Comparison of ENCODE assay signal across 23 cellular contexts in the genomic region with DNA sequence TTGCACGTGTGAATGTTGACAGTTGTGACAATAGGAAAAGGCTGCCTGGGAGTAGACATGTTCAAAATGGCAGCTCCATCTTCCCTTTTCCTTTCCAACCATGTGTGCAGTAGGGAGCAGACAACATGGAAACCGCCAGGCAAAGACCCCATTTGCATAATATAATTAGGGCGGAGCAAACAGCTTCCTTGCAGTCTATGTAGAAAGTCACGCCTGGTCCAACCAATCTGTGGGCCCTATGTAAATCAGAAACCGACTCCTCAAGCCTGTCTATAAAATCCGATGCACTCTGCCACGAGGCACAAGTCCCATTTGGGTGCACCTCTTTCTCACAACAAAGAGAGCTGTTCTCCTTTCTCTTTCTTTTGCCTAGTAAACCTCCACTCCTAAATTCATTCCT. TPM values are rescaled to one million over a fixed set of nuclear protein-coding genes. Genes with fewer than 3 reads are reported as not detected.
"Had no signal": no experiment of that assay in that cellular context is flagged by ENCODE, and none has a peak within 500 bp of the region (broad histone marks: within the 10 kb centered on the region; RNA-seq: fewer than 3 reads in every experiment).

No MANE protein-coding gene starts in this region.

- H3K27ac ChIP-seq: lower lobe of right lung, neural progenitor cell, sigmoid colon, transverse colon had no signal

- H3K4me2 ChIP-seq: neural progenitor cell, smooth muscle cell had no signal

- H3K4me1 Mint-ChIP-seq: activated B cell treated with CpG ODN at 0.5 μM for 24 hours; activated CD4-positive, alpha-beta T cell treated with anti-CD3 and anti-CD28 coated beads for 36 hours; activated naive CD8-positive, alpha-beta T cell treated with anti-CD3 and anti-CD28 coated beads, Interleukin-2, amount 10 ng/mL, durations not matched to agents 7 days and 5 days; naive thymus-derived CD4-positive, alpha-beta T cell; neural progenitor cell had no signal

- H3K36me3 Mint-ChIP-seq: activated naive CD8-positive, alpha-beta T cell treated with anti-CD3 and anti-CD28 coated beads, Interleukin-2, amount 10 ng/mL, durations not matched to agents 7 days and 5 days; naive thymus-derived CD4-positive, alpha-beta T cell; stimulated activated memory B cell treated with anti-CD40 and anti-IgM and Interleukin-4, amounts not matched to agents 10 μg/mL and 1 μg/mL and 100 μg/mL, for 72 hours had no signal

- FAIRE-seq: urothelium cell line had no signal

- DNase-seq: activated B cell treated with CpG ODN at 0.5 μM for 24 hours; activated CD4-positive, alpha-beta T cell treated with anti-CD3 and anti-CD28 coated beads for 36 hours; activated CD4-positive, alpha-beta T cell treated with anti-CD3 and anti-CD28 coated beads, Interleukin-2, amount 50 U/mL, for 4 hours; activated CD8-positive, alpha-beta memory T cell treated with anti-CD3 and anti-CD28 coated beads, Interleukin-2, amount 50 U/mL, for 48 hours; activated naive CD4-positive, alpha-beta T cell; activated naive CD8-positive, alpha-beta T cell treated with anti-CD3 and anti-CD28 coated beads, Interleukin-2, amount 10 ng/mL, durations not matched to agents 7 days and 5 days; activated T-cell treated with anti-CD3 and anti-CD28 coated beads, Interleukin-2, amount 50 U/mL, for 4 hours; amniotic stem cell; hippocampal formation; lower lobe of right lung; mesendoderm; naive thymus-derived CD4-positive, alpha-beta T cell; posterior cingulate gyrus; sigmoid colon; stimulated activated CD4-positive, alpha-beta T cell treated with anti-CD3 and anti-CD28 coated beads, Interleukin-15, amount 100 ng/mL, for 24 hours; T-helper 9 cell; transverse colon had no signal

- H3K9ac ChIP-seq: neural progenitor cell had no signal

- H3K4me1 ChIP-seq: lower lobe of right lung, neural progenitor cell, sigmoid colon, transverse colon had no signal

- H2AFZ ChIP-seq: neural progenitor cell had no signal

- H3K9me3 ChIP-seq: lower lobe of right lung, sigmoid colon, transverse colon had no signal

- H3K27me3 ChIP-seq: neural progenitor cell, sigmoid colon, transverse colon had no signal

- H3K27me3 Mint-ChIP-seq: activated B cell treated with CpG ODN at 0.5 μM for 24 hours; activated CD4-positive, alpha-beta T cell treated with anti-CD3 and anti-CD28 coated beads for 36 hours; activated naive CD8-positive, alpha-beta T cell treated with anti-CD3 and anti-CD28 coated beads, Interleukin-2, amount 10 ng/mL, durations not matched to agents 7 days and 5 days; stimulated activated memory B cell treated with anti-CD40 and anti-IgM and Interleukin-4, amounts not matched to agents 10 μg/mL and 1 μg/mL and 100 μg/mL, for 72 hours had no signal

- H3K4me3 Mint-ChIP-seq: activated B cell treated with CpG ODN at 0.5 μM for 24 hours; activated CD4-positive, alpha-beta T cell treated with anti-CD3 and anti-CD28 coated beads for 36 hours; activated naive CD8-positive, alpha-beta T cell treated with anti-CD3 and anti-CD28 coated beads, Interleukin-2, amount 10 ng/mL, durations not matched to agents 7 days and 5 days; activated T-cell treated with anti-CD3 and anti-CD28 coated beads, Interleukin-2, amount 50 U/mL, for 4 hours; neural progenitor cell; stimulated activated memory B cell treated with anti-CD40 and anti-IgM and Interleukin-4, amounts not matched to agents 10 μg/mL and 1 μg/mL and 100 μg/mL, for 72 hours had no signal

- ATAC-seq: activated CD4-positive, alpha-beta T cell treated with anti-CD3 and anti-CD28 coated beads for 36 hours; activated T-cell treated with anti-CD3 and anti-CD28 coated beads, Interleukin-2, amount 50 U/mL, for 4 hours; lower lobe of right lung; naive thymus-derived CD4-positive, alpha-beta T cell; stimulated activated memory B cell treated with anti-CD40 and anti-IgM and Interleukin-4, amounts not matched to agents 10 μg/mL and 1 μg/mL and 100 μg/mL, for 72 hours had no signal

- H3K9me3 Mint-ChIP-seq: activated B cell treated with CpG ODN at 0.5 μM for 24 hours; activated naive CD8-positive, alpha-beta T cell treated with anti-CD3 and anti-CD28 coated beads, Interleukin-2, amount 10 ng/mL, durations not matched to agents 7 days and 5 days; activated T-cell treated with anti-CD3 and anti-CD28 coated beads, Interleukin-2, amount 50 U/mL, for 4 hours; activated T-helper 2 cell treated with anti-CD3 and anti-CD28 coated beads, Interferon-gamma antibody, Interleukin-2, Interleukin-4, amounts not matched to agents 10 μg/mL and 5 μg/mL and 100 μg/mL, durations not matched to agents 14 hours and 24 hours and 36 hours; neural progenitor cell; stimulated activated memory B cell treated with anti-CD40 and anti-IgM and Interleukin-4, amounts not matched to agents 10 μg/mL and 1 μg/mL and 100 μg/mL, for 72 hours had no signal

- H3K36me3 ChIP-seq: neural progenitor cell, sigmoid colon, transverse colon had no signal

- H3K27ac Mint-ChIP-seq: activated B cell treated with CpG ODN at 0.5 μM for 24 hours; activated CD4-positive, alpha-beta T cell treated with anti-CD3 and anti-CD28 coated beads for 36 hours; activated naive CD8-positive, alpha-beta T cell treated with anti-CD3 and anti-CD28 coated beads, Interleukin-2, amount 10 ng/mL, durations not matched to agents 7 days and 5 days; activated T-helper 2 cell treated with anti-CD3 and anti-CD28 coated beads, Interferon-gamma antibody, Interleukin-2, Interleukin-4, amounts not matched to agents 10 μg/mL and 5 μg/mL and 100 μg/mL, durations not matched to agents 14 hours and 24 hours and 36 hours; naive thymus-derived CD4-positive, alpha-beta T cell; neural progenitor cell; stimulated activated memory B cell treated with anti-CD40 and anti-IgM and Interleukin-4, amounts not matched to agents 10 μg/mL and 1 μg/mL and 100 μg/mL, for 72 hours had no signal

- H3K4me3 ChIP-seq: lower lobe of right lung, neural progenitor cell, sigmoid colon, smooth muscle cell, transverse colon had no signal

RNA-seq across cellular contexts. Expression of a gene that starts 19.6 kb away (rescaled TPM):
- total RNA-seq: activated B cell treated with CpG ODN at 0.5 μM for 24 hours; activated naive CD8-positive, alpha-beta T cell treated with anti-CD3 and anti-CD28 coated beads, Interleukin-2, amount 10 ng/mL, durations not matched to agents 7 days and 5 days; T-helper 1 cell treated with Interleukin-12 subunit alpha and Interleukin-12 subunit beta and Interleukin-4 antibody, amounts not matched to agents 30 ng/mL and 1 ng/mL, for 36 hours had no signal
